1 cellular context compared by ENCODE assay signal in the genomic region with DNA sequence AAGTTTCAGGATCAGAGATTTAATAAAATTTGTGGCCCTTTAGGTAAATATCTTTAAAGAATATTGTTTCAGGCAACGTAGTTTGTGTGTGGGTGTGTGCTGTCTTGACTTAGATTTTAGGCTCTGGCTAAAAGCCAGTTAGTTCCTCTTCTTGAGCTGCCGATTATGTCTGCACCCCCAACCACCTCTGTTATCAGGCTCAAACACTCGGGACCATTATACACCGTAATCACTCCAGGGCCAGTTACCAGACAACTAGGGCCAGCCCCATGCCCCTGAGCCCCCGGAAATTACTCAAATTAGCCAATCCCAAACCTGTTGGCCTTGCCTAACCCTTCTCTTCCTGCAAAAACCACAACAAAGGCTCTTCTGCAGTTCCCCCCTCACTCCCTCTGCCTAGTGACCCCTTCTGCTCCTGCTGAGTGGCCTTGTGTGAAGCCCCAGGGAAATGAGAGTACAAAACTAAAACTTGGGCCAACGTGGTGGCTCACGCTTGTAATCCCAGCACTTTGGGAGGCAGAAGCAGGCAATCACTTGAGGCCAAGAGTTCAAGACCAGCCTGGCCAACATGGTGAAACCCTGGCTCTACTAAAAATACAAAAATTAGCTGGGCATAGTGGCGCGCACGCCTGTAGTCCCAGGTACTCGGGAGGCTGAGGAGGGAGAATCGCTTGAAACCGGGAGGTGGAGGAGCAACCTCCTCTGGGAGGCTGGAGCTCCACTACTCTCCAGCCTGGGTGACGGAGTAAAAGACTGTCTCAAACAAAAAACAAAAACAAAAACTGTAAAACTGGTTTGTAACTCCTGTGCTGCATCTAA.
A peak's percentile ranks its signal among the peaks of the same experiment; 100 is the strongest.
TF ChIP-seq lines count a peak whose summit lies in the region.

No MANE protein-coding gene starts in this region.

TF ChIP-seq in HepG2, 621 proteins besides CTCF, POLR2A, EP300 and RAD21 (continued from another document and continues in another):
- TF ChIP-seq, protein P1, sequence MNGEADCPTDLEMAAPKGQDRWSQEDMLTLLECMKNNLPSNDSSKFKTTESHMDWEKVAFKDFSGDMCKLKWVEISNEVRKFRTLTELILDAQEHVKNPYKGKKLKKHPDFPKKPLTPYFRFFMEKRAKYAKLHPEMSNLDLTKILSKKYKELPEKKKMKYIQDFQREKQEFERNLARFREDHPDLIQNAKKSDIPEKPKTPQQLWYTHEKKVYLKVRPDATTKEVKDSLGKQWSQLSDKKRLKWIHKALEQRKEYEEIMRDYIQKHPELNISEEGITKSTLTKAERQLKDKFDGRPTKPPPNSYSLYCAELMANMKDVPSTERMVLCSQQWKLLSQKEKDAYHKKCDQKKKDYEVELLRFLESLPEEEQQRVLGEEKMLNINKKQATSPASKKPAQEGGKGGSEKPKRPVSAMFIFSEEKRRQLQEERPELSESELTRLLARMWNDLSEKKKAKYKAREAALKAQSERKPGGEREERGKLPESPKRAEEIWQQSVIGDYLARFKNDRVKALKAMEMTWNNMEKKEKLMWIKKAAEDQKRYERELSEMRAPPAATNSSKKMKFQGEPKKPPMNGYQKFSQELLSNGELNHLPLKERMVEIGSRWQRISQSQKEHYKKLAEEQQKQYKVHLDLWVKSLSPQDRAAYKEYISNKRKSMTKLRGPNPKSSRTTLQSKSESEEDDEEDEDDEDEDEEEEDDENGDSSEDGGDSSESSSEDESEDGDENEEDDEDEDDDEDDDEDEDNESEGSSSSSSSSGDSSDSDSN (CRISPR knock-in tag; IDR thresholded peaks at IDR 0.05): 0 out of 2 replicates have a peak, but pooled peaks have one; percentile 60
- TF ChIP-seq ZBTB34 (CRISPR knock-in tag; IDR thresholded peaks at IDR 0.05) (peak; percentile 49; the same call in 1 of the 2 replicates), ZNF281 (CRISPR knock-in tag; IDR thresholded peaks at IDR 0.05; ENCODE audit: borderline replicate concordance) (peak; percentile 44; the same call in 1 of the 2 replicates), EHMT2 (IDR thresholded peaks at IDR 0.05; ENCODE audit: borderline replicate concordance, low read depth, low read length) (no peak), PBX3 (CRISPR knock-in tag; IDR thresholded peaks at IDR 0.05; ENCODE audit: borderline replicate concordance) (no peak), ZNF136 (CRISPR knock-in tag; IDR thresholded peaks at IDR 0.05; ENCODE audit: low read depth) (no peak), ZNF431 (CRISPR knock-in tag; IDR thresholded peaks at IDR 0.05; ENCODE audit: borderline replicate concordance, low read depth) (no peak), NR2F1 (CRISPR knock-in tag; IDR thresholded peaks at IDR 0.05) (peak; percentile 30 to 85; a peak in 3 of 4 replicates), SMYD3 (CRISPR knock-in tag; IDR thresholded peaks at IDR 0.05) (no peak), ZBTB2 (CRISPR knock-in tag; IDR thresholded peaks at IDR 0.05; ENCODE audit: low read depth) (no peak), ZKSCAN1 (IDR thresholded peaks at IDR 0.05; ENCODE audit: low read length) (no peak), ZNF550 (CRISPR knock-in tag; IDR thresholded peaks at IDR 0.05; ENCODE audit: borderline replicate concordance) (no peak), POGK (CRISPR knock-in tag; conservative IDR thresholded peaks at IDR 0.05) (peak; percentile 48; the same call in 1 of the 2 replicates), ZNF740 (CRISPR knock-in tag; IDR thresholded peaks at IDR 0.05) (no peak), MAF1 (CRISPR knock-in tag; IDR thresholded peaks at IDR 0.05; ENCODE audit: borderline replicate concordance) (no peak), KLF13 (CRISPR knock-in tag; IDR thresholded peaks at IDR 0.05) (no peak)
- TF ChIP-seq, protein P2, sequence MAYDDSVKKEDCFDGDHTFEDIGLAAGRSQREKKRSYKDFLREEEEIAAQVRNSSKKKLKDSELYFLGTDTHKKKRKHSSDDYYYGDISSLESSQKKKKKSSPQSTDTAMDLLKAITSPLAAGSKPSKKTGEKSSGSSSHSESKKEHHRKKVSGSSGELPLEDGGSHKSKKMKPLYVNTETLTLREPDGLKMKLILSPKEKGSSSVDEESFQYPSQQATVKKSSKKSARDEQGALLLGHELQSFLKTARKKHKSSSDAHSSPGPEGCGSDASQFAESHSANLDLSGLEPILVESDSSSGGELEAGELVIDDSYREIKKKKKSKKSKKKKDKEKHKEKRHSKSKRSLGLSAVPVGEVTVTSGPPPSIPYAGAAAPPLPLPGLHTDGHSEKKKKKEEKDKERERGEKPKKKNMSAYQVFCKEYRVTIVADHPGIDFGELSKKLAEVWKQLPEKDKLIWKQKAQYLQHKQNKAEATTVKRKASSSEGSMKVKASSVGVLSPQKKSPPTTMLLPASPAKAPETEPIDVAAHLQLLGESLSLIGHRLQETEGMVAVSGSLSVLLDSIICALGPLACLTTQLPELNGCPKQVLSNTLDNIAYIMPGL (CRISPR knock-in tag; IDR thresholded peaks at IDR 0.05; ENCODE audit: borderline replicate concordance in 1 of 2, low read depth in 1 of 2): peak; percentile 38 to 57; a peak in 1 of 4 replicates
- TF ChIP-seq, protein P3, sequence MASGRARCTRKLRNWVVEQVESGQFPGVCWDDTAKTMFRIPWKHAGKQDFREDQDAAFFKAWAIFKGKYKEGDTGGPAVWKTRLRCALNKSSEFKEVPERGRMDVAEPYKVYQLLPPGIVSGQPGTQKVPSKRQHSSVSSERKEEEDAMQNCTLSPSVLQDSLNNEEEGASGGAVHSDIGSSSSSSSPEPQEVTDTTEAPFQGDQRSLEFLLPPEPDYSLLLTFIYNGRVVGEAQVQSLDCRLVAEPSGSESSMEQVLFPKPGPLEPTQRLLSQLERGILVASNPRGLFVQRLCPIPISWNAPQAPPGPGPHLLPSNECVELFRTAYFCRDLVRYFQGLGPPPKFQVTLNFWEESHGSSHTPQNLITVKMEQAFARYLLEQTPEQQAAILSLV (CRISPR knock-in tag; IDR thresholded peaks at IDR 0.05; ENCODE audit: borderline replicate concordance): no peak
- TF ChIP-seq, protein P4, sequence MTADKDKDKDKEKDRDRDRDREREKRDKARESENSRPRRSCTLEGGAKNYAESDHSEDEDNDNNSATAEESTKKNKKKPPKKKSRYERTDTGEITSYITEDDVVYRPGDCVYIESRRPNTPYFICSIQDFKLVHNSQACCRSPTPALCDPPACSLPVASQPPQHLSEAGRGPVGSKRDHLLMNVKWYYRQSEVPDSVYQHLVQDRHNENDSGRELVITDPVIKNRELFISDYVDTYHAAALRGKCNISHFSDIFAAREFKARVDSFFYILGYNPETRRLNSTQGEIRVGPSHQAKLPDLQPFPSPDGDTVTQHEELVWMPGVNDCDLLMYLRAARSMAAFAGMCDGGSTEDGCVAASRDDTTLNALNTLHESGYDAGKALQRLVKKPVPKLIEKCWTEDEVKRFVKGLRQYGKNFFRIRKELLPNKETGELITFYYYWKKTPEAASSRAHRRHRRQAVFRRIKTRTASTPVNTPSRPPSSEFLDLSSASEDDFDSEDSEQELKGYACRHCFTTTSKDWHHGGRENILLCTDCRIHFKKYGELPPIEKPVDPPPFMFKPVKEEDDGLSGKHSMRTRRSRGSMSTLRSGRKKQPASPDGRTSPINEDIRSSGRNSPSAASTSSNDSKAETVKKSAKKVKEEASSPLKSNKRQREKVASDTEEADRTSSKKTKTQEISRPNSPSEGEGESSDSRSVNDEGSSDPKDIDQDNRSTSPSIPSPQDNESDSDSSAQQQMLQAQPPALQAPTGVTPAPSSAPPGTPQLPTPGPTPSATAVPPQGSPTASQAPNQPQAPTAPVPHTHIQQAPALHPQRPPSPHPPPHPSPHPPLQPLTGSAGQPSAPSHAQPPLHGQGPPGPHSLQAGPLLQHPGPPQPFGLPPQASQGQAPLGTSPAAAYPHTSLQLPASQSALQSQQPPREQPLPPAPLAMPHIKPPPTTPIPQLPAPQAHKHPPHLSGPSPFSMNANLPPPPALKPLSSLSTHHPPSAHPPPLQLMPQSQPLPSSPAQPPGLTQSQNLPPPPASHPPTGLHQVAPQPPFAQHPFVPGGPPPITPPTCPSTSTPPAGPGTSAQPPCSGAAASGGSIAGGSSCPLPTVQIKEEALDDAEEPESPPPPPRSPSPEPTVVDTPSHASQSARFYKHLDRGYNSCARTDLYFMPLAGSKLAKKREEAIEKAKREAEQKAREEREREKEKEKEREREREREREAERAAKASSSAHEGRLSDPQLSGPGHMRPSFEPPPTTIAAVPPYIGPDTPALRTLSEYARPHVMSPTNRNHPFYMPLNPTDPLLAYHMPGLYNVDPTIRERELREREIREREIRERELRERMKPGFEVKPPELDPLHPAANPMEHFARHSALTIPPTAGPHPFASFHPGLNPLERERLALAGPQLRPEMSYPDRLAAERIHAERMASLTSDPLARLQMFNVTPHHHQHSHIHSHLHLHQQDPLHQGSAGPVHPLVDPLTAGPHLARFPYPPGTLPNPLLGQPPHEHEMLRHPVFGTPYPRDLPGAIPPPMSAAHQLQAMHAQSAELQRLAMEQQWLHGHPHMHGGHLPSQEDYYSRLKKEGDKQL (CRISPR knock-in tag; IDR thresholded peaks at IDR 0.05; ENCODE audit: low read depth): no peak; the same call in 1 of the 2 replicates
